23 cellular contexts compared by ENCODE assay signal in the genomic region with DNA sequence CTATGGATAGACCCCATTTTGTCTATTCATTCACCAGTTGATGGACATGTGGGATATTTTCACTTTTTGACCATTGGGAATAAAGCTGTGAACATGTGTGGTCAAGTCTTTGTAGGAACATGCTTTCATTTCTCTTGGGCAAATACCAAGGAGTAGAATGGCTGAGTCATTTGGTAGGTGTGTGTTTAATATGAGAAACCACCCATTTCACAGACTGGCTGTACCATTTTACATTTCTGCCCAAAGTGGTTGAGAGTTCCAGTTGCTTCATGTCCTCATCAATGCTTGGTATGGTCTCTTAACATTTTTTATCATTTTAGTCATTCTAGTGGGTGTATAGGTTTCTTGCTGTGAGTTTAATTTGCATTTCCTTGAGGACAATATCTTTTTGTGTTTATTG.
"Had no signal": no experiment of that assay in that cellular context is flagged by ENCODE, and none has a peak within 500 bp of the region (broad histone marks: within the 10 kb centered on the region; RNA-seq: fewer than 3 reads in every experiment).

No MANE protein-coding gene starts in this region.

- H3K27me3 Mint-ChIP-seq: naive thymus-derived CD8-positive, alpha-beta T cell had no signal

- H3K4me3 Mint-ChIP-seq: naive thymus-derived CD8-positive, alpha-beta T cell; nephron progenitor cell had no signal

- H3K27ac Mint-ChIP-seq: naive thymus-derived CD8-positive, alpha-beta T cell; nephron progenitor cell had no signal

- H3K4me2 ChIP-seq: smooth muscle cell had no signal

- H3K9me3 ChIP-seq: gastrocnemius medialis, left lung, prostate gland, thyroid gland, vagina had no signal

- ATAC-seq: gastrocnemius medialis; left lung; naive thymus-derived CD8-positive, alpha-beta T cell; sciatic nerve had no signal

- H3K27me3 ChIP-seq: gastrocnemius medialis, left lung, right atrium auricular region, stomach, thyroid gland, vagina had no signal

- H3K27ac ChIP-seq: coronary artery, gastrocnemius medialis, left lung, prostate gland, right atrium auricular region, stomach, thyroid gland, vagina had no signal

- H3K9me3 Mint-ChIP-seq: naive thymus-derived CD8-positive, alpha-beta T cell had no signal

- H3K36me3 ChIP-seq: gastrocnemius medialis, left lung, stomach, thyroid gland, vagina had no signal

- H3K4me3 ChIP-seq: coronary artery, gastrocnemius medialis, left lung, prostate gland, right atrium auricular region, smooth muscle cell, stomach, thyroid gland, vagina had no signal

- DNase-seq: dermis blood vessel endothelial cell; effector memory CD4-positive, alpha-beta T cell; gastrocnemius medialis; head of caudate nucleus; kidney; left lung; mesendoderm; naive thymus-derived CD8-positive, alpha-beta T cell; nephron progenitor cell; nucleus accumbens; stimulated activated CD4-positive, alpha-beta T cell treated with anti-CD3 and anti-CD28 coated beads, Interleukin-12 subunit alpha, Interleukin-12 subunit beta, amount 100 ng/mL, for 4 hours; stimulated activated CD4-positive, alpha-beta T cell treated with anti-CD3 and anti-CD28 coated beads, Interleukin-1b, Interleukin-23, amount 100 ng/mL, for 48 hours; stimulated activated CD4-positive, alpha-beta T cell treated with anti-CD3 and anti-CD28 coated beads, Interleukin-4, amount 100 ng/mL, for 1 hour; stimulated activated CD8-positive, alpha-beta memory T cell treated with anti-CD3 and anti-CD28 coated beads, Interleukin-4, amount 100 ng/mL, for 48 hours; stimulated activated naive CD4-positive, alpha-beta T cell treated with Interleukin-2 at 50 U/mL for 16 hours; stomach; thyroid gland had no signal

- H3K4me1 ChIP-seq: gastrocnemius medialis, left lung, prostate gland, thyroid gland had no signal
